ENCODE assay signal across 8 cellular contexts in genomic region chr10:102461187-102462054, GRCh38. TPM values are rescaled to one million over a fixed set of nuclear protein-coding genes. Genes with fewer than 3 reads are reported as not detected.
DNase-seq lines count a peak whose midpoint lies in the region; ATAC-seq and TF ChIP-seq lines count a peak whose summit lies in the region.

No MANE protein-coding gene starts in this region.

- no peak for TF ChIP-seq CTCF in GM13976 (IDR thresholded peaks at IDR 0.05; ENCODE audit: borderline replicate concordance, control extremely low read depth, extremely low read depth, insufficient read depth, missing control alignments)

- intact Hi-C loops in sciatic nerve (cut with DNase I) = no loop called here

- peak; percentile 91 for ATAC-seq in HG02885 (IDR thresholded peaks at IDR 0.05; ENCODE audit: poor library complexity, unreplicated experiment)
- peak; percentile 97 for ATAC-seq in sciatic nerve
- no peak for ATAC-seq in GM18870 (IDR thresholded peaks at IDR 0.05; ENCODE audit: unreplicated experiment)

- DNase-seq in GM13976 (ENCODE audit: low spot score) = peak; percentile 99
- peak; percentile 34 for DNase-seq in NCI-H187 treated with DMSO at 0.1 percent for 48 hours (lab: John Stamatoyannopoulos, UW)
- peak; percentile 92 for DNase-seq in T-helper 9 cell
- DNase-seq in astrocyte of the hippocampus (ENCODE audit: low read depth, low spot score) = peak; percentile 97
- peak; percentile 76 to 83 for DNase-seq in hippocampal formation (lab: John Stamatoyannopoulos, UW)
- DNase-seq in sciatic nerve (ENCODE audit: low spot score) = peak; percentile 94

- in situ Hi-C loops in GM13976 (cut with MboI; ENCODE audit: low sequenced_read_pairs, unreplicated experiment) = no loop called here

RNA-seq across cellular contexts. Expression of gene C10orf95, which starts 10.1 kb away (rescaled TPM):
- not detected for total RNA-seq in sciatic nerve

RNA-seq across cellular contexts. Expression of gene CUEDC2, which starts 29.0 kb away (rescaled TPM):
- total RNA-seq in sciatic nerve = 101 TPM

RNA-seq across cellular contexts. Expression of gene FBXL15, which starts 40.8 kb away (rescaled TPM):
- total RNA-seq in sciatic nerve = 11.1 TPM

RNA-seq across cellular contexts. Expression of gene ACTR1A, which starts 41.1 kb away (rescaled TPM):
- 84.3 TPM for total RNA-seq in sciatic nerve

RNA-seq across cellular contexts. Expression of gene SUFU, which starts 42.4 kb away (rescaled TPM):
- total RNA-seq in sciatic nerve = 19.7 TPM

Comparison
In these comparisons a context has a peak if more than half of its experiments do, and no peak if none do; other contexts are left out.
1. DNase-seq: peak in every context shown above with its lines; median percentile 99 in GM13976; 97 in astrocyte of the hippocampus; 94 in sciatic nerve; 92 in T-helper 9 cell; 80 in hippocampal formation; 34 in NCI-H187 treated with DMSO at 0.1 percent for 48 hours.